26 cellular contexts compared by ENCODE assay signal in the genomic region with DNA sequence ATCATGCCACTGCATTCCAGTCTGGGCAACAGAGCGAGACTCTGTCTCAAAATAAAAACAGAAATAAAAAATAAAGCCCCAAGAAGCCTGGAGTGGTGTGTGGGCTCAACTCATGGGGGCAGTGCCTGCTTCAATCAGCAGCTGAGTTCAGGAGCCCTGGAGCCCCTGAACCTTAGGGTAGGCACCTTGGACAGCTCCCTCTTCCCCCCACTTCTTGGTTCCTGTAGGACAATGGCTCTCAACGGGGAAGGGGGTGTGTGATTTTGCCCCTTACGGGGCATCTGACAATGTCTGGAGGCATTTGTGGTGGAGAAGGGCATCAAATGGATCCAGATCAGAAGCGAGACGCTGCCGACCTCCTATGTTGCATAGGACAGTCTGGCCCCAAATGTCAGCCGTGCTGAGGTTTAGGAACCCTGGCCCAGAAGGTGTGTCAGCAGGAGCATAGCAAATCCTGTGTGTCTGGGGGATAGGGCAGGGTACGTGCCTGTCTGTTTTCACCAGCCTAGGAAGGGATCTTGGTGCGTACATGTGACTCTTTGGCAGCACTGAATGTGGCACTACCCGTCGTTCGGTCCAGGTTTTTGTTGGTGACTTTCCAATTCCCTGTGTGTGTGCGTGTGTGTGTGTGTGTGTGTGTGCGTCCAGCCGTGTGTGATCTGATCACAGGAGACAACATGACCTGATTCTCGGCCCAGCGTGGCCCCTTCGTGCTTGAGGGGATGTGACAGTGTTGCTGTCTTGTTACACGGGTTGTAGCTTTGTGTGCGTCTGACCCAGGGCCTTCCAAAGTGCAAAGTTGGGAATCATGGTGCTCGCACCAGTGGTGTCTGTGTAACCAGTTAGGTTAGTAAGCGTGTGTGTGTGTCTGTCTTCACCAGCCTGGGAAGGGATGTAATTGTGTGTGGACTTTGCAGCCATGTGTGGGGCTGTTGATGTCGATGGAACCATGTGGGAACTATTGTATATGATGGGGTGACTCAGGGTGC. TPM values are rescaled to one million over a fixed set of nuclear protein-coding genes. Genes with fewer than 3 reads are reported as not detected.
DNase-seq lines count a peak whose midpoint lies in the region; ATAC-seq, FAIRE-seq and TF ChIP-seq lines count a peak whose summit lies in the region.
"Had no signal": no experiment of that assay in that cellular context is flagged by ENCODE, and none has a peak within 500 bp of the region (broad histone marks: within the 10 kb centered on the region; RNA-seq: fewer than 3 reads in every experiment).

No MANE protein-coding gene starts in this region.

- no peak overlapping the region for H3K27ac ChIP-seq in HEK293 (ENCODE audit: extremely low read depth, low read depth, low read length)
- no peak overlapping the region for H3K27ac ChIP-seq in K562 (ENCODE audit: extremely low read depth, low read depth, low read length)
- no peak overlapping the region for H3K27ac ChIP-seq in neural progenitor cell
- H3K27ac ChIP-seq: brain microvascular endothelial cell, SK-N-MC, upper lobe of left lung had no signal

- TF ChIP-seq RAD21 in K562 (CRISPR knock-in tag; conservative IDR thresholded peaks at IDR 0.05 in 1 of 2, IDR thresholded peaks at IDR 0.05 in 1 of 2), result no peak

- H3K4me3 ChIP-seq in HEK293 (ENCODE audit: low read depth, low read length) (no peak overlapping the region), K562 (no peak overlapping the region), neural progenitor cell (no peak overlapping the region)
- H3K4me3 ChIP-seq: SK-N-MC, upper lobe of left lung had no signal

- H3K27me3 Mint-ChIP-seq in neural progenitor cell (ENCODE audit: insufficient read depth, low read depth), result peaks cover 6% of the 10 kb centered on the region

- no TSS peak for BruUV-seq in K562 (replicated peaks; lab: Mats Ljungman, UMichigan)

- intact Hi-C loops in K562 (cut with micrococcal nuclease), result no loop called here

- no peak overlapping the region for H2AFZ ChIP-seq in K562 (ENCODE audit: low read depth, low read length)
- H2AFZ ChIP-seq in neural progenitor cell (replicated peaks), result no peak overlapping the region

- TF ChIP-seq POLR2A in K562 (conservative IDR thresholded peaks at IDR 0.05) (no peak), GM18505 (IDR thresholded peaks at IDR 0.05; ENCODE audit: borderline replicate concordance, extremely low read depth, insufficient read depth, insufficient read length) (no peak)

- H3K79me2 ChIP-seq in K562 (ENCODE audit: control insufficient read depth, insufficient read depth, low read length), result no peaks in the 10 kb centered on the region
- no peaks in the 10 kb centered on the region for H3K79me2 ChIP-seq in neural progenitor cell (ENCODE audit: low read depth)

- H4K20me1 ChIP-seq in K562 (replicated peaks; ENCODE audit: control insufficient read depth, insufficient read depth, low read length) (peaks cover 6% of the 10 kb centered on the region; the same call in 1 of the 2 replicates), neural progenitor cell (ENCODE audit: low read depth) (peaks cover 15% of the 10 kb centered on the region)

- TF ChIP-seq CTCF in HEK293 (tag by site-specific recombination; IDR thresholded peaks at IDR 0.05), result no peak
- TF ChIP-seq CTCF in K562 (IDR thresholded peaks at IDR 0.05 in 2 of 3, conservative IDR thresholded peaks at IDR 0.05 in 1 of 3; ENCODE audit: insufficient read depth in 2 of 3, low read depth in 1 of 3, low read length in 3 of 3), result no peak
- no peak for TF ChIP-seq CTCF in neural progenitor cell (IDR thresholded peaks at IDR 0.05)

- H3K4me3 Mint-ChIP-seq in neural progenitor cell, result peak overlapping the region; percentile 4
- H3K4me3 Mint-ChIP-seq: activated B cell treated with CpG ODN at 0.5 μM for 24 hours; activated CD4-positive, alpha-beta memory T cell treated with anti-CD3 and anti-CD28 coated beads, Interleukin-2, amount 10 ng/mL, durations not matched to agents 7 days and 5 days; naive B cell; T-helper 2 cell treated with Interferon-gamma antibody and Interleukin-4, amounts not matched to agents 5 μg/mL and 100 μg/mL, for 36 hours had no signal

- FAIRE-seq in K562 (lab: Jason Lieb, UNC), result peak; percentile 32
- FAIRE-seq: HTR-8/SVneo had no signal

- DNase-seq in K562 (ENCODE audit: extremely low read depth in 1 of 4, low spot score in 3 of 4), result peak in 1 of 4 experiments; percentile 48
- DNase-seq in neural progenitor cell (ENCODE audit: low spot score), result peak; percentile 42
- DNase-seq in NCI-H524 treated with DMSO at 0.1 percent for 48 hours (lab: John Stamatoyannopoulos, UW), result no peak
- no peak for DNase-seq in NCI-H2107 treated with DMSO at 0.1 percent for 48 hours (lab: John Stamatoyannopoulos, UW; ENCODE audit: unreplicated experiment)
- DNase-seq: activated B cell treated with CpG ODN at 0.5 μM for 24 hours; activated CD4-positive, alpha-beta memory T cell treated with anti-CD3 and anti-CD28 coated beads, Interleukin-2, amount 10 ng/mL, durations not matched to agents 7 days and 5 days; activated gamma-delta T cell; activated T-cell treated with anti-CD3 and anti-CD28 coated beads for 4 hours; AML-193; brain microvascular endothelial cell; cortex of kidney; glutamatergic neuron; mesenchymal stem cell; naive B cell; NCI-H1105 treated with DMSO at 0.1 percent for 48 hours; NCI-H2081 treated with DMSO at 0.1 percent for 48 hours; RPMI8226; upper lobe of left lung had no signal

- H3K9ac ChIP-seq in K562 (ENCODE audit: insufficient read depth in 1 of 2, low read depth in 2 of 2, low read length in 2 of 2) (no peak overlapping the region), neural progenitor cell (no peak overlapping the region)

- CTCF ChIA-PET in HEK293 (lab: Yijun Ruan, JAX) (interaction anchor here (0.6 to 1.1 kb wide), 6 partner anchors 10 to 763 kb away, joined by 3 to 4 read pairs (median 3); no protein-coding TSS in a partner anchor), K562 (lab: Yijun Ruan, JAX; ENCODE audit: low intra/inter-chr PET ratio) (no interaction called here)

- TF ChIP-seq EP300 in K562 (IDR thresholded peaks at IDR 0.05; ENCODE audit: low read length), result no peak

- no peaks in the 10 kb centered on the region for H3F3A ChIP-seq in neural progenitor cell (ENCODE audit: low read depth)

- POLR2A ChIA-PET in HEK293 (lab: Yijun Ruan, JAX), result no interaction called here
- POLR2A ChIA-PET in K562 (lab: Yijun Ruan, JAX), result no interaction called here

- peaks cover 6% of the 10 kb centered on the region for H3K9me3 Mint-ChIP-seq in neural progenitor cell
- H3K9me3 Mint-ChIP-seq: activated CD4-positive, alpha-beta memory T cell treated with anti-CD3 and anti-CD28 coated beads, Interleukin-2, amount 10 ng/mL, durations not matched to agents 7 days and 5 days; T-helper 2 cell treated with Interferon-gamma antibody and Interleukin-4, amounts not matched to agents 5 μg/mL and 100 μg/mL, for 36 hours had no signal

- 7% methylated on average over 23 of the region's 23 CpGs for WGBS in K562 (ENCODE audit: insufficient coverage, low coverage, missing lambda C conversion rate)

- H3K27ac Mint-ChIP-seq in neural progenitor cell, result peak overlapping the region; percentile 36
- H3K27ac Mint-ChIP-seq: activated B cell treated with CpG ODN at 0.5 μM for 24 hours; activated CD4-positive, alpha-beta memory T cell treated with anti-CD3 and anti-CD28 coated beads, Interleukin-2, amount 10 ng/mL, durations not matched to agents 7 days and 5 days; T-helper 2 cell treated with Interferon-gamma antibody and Interleukin-4, amounts not matched to agents 5 μg/mL and 100 μg/mL, for 36 hours had no signal

- peaks cover 20 to 72% of the 10 kb centered on the region in 2 experiments; a peak in 4 of 5 replicates for H3K27me3 ChIP-seq in K562 (ENCODE audit: control insufficient read depth in 2 of 2, insufficient read depth in 2 of 2, low read length in 2 of 2)
- no peaks in the 10 kb centered on the region for H3K27me3 ChIP-seq in neural progenitor cell
- H3K27me3 ChIP-seq: brain microvascular endothelial cell, upper lobe of left lung had no signal

- ATAC-seq in K562 (no peak), GM18505 (IDR thresholded peaks at IDR 0.05; ENCODE audit: unreplicated experiment) (no peak)

- H3K9me3 ChIP-seq in HEK293 (ENCODE audit: control insufficient read depth, insufficient read depth, low read depth, low read length), result no peaks in the 10 kb centered on the region
- H3K9me3 ChIP-seq in K562 (replicated peaks; ENCODE audit: control insufficient read depth, insufficient read depth, low read depth, low read length), result no peaks in the 10 kb centered on the region; the same call in 1 of the 2 replicates
- no peaks in the 10 kb centered on the region for H3K9me3 ChIP-seq in neural progenitor cell (ENCODE audit: low read depth)
- H3K9me3 ChIP-seq: upper lobe of left lung had no signal

- H3K36me3 Mint-ChIP-seq in neural progenitor cell, result peaks cover 4% of the 10 kb centered on the region

- H3K4me1 Mint-ChIP-seq in neural progenitor cell, result peaks cover 20% of the 10 kb centered on the region

- no peaks in the 10 kb centered on the region for H3K9me1 ChIP-seq in K562 (ENCODE audit: control insufficient read depth, insufficient read depth, low read length)

- H3K4me1 ChIP-seq in HEK293 (ENCODE audit: control insufficient read depth, insufficient read depth, low read length) (no peaks in the 10 kb centered on the region; the same call in 1 of the 2 replicates), K562 (replicated peaks in 1 of 2; ENCODE audit: control insufficient read depth in 2 of 2, insufficient read depth in 2 of 2, low read length in 2 of 2) (peaks cover 0 to 17% of the 10 kb centered on the region in 2 experiments; a peak in 3 of 5 replicates), neural progenitor cell (no peaks in the 10 kb centered on the region)
- H3K4me1 ChIP-seq: upper lobe of left lung had no signal

- no peak overlapping the region for H3K4me2 ChIP-seq in K562 (ENCODE audit: insufficient read depth, low read length)
- no peak overlapping the region for H3K4me2 ChIP-seq in neural progenitor cell

- no peaks in the 10 kb centered on the region for H3K36me3 ChIP-seq in HEK293 (ENCODE audit: control insufficient read depth in 2 of 2, insufficient read depth in 1 of 2, low read length in 2 of 2)
- H3K36me3 ChIP-seq in K562 (ENCODE audit: control insufficient read depth, insufficient read depth, low read length), result no peaks in the 10 kb centered on the region
- H3K36me3 ChIP-seq in neural progenitor cell, result no peaks in the 10 kb centered on the region
- H3K36me3 ChIP-seq: brain microvascular endothelial cell, upper lobe of left lung had no signal

- in situ Hi-C loops in K562 (cut with MboI), result no loop called here

RNA-seq across cellular contexts. Expression of a gene that starts 7.5 kb away (rescaled TPM):
- 0.12 and 0.16 TPM in 2 replicates for total RNA-seq in K562 (2011; cell fraction: chromatin; rRNA removed; ENCODE audit: low replicate concordance)
- total RNA-seq in K562 (2011; cell fraction: nucleolus; rRNA removed), result not detected in 2 replicates
- total RNA-seq in K562 (2011; cell fraction: nucleoplasm; rRNA removed), result 0.29 TPM in 1 of 2 replicates, not detected in the other
- total RNA-seq in K562 (2014; rRNA removed) (0.12 and 0.14 TPM in 2 replicates), K562 (2014; rRNA removed; fragmentation: Illumina TruSeq; extraction: Trizol) (0.11 TPM in 1 of 2 replicates, not detected in the other), K562 (2015; rRNA removed; fragmentation: Illumina TruSeq; extraction: Trizol) (0.04 and 0.07 TPM in 2 replicates), K562 (2021) (0.22 and 0.27 TPM in 2 replicates), neural progenitor cell (ENCODE audit: low replicate concordance) (5.4 and 15.8 TPM in 2 replicates)
- polyA plus RNA-seq in K562 (2011; rRNA removed) (0.14 TPM in 2 replicates), K562 (2014; fragmentation: Illumina TruSeq; extraction: Trizol) (0.14 and 0.15 TPM in 2 replicates), K562 (2014; fragmentation: Nextera tagmentation; extraction: Ambion mirVana) (not detected), K562 (2014; rRNA removed) (0.03 and 0.18 TPM in 2 replicates)
- polyA plus RNA-seq in K562 (2011; cell fraction: cytosol; rRNA removed), result 0.24 and 0.34 TPM in 2 replicates
- polyA plus RNA-seq in K562 (2011; cell fraction: nucleus; rRNA removed), result 0.14 TPM in 2 replicates
- polyA plus RNA-seq in K562 (2012), result 0.19 and 0.23 TPM in 2 replicates
- polyA minus RNA-seq in K562 (2011; rRNA and poly(A)+ RNA removed), result not detected in 2 replicates
- polyA minus RNA-seq in K562 (2011; cell fraction: cytosol; rRNA and poly(A)+ RNA removed), result not detected in 2 replicates
- not detected in 2 replicates for polyA minus RNA-seq in K562 (2011; cell fraction: nucleus; rRNA and poly(A)+ RNA removed)
- total RNA-seq: activated B cell treated with CpG ODN at 0.5 μM for 24 hours, LHCN-M2, NCI-H460, pulmonary artery endothelial cell had no signal

RNA-seq across cellular contexts. Expression of a gene that starts 23.0 kb away (rescaled TPM):
- total RNA-seq in K562 (2011; cell fraction: chromatin; rRNA removed; ENCODE audit: low replicate concordance), result 5.1 and 9.1 TPM in 2 replicates
- total RNA-seq in K562 (2011; cell fraction: nucleolus; rRNA removed), result 3.4 and 5.2 TPM in 2 replicates
- 5.9 and 9.6 TPM in 2 replicates for total RNA-seq in K562 (2011; cell fraction: nucleoplasm; rRNA removed)
- total RNA-seq in K562 (2014; rRNA removed), result 2.0 and 2.1 TPM in 2 replicates
- total RNA-seq in K562 (2014; rRNA removed; fragmentation: Illumina TruSeq; extraction: Trizol), result 1.9 and 2.3 TPM in 2 replicates
- total RNA-seq in K562 (2015; rRNA removed; fragmentation: Illumina TruSeq; extraction: Trizol), result 2.2 and 2.5 TPM in 2 replicates
- total RNA-seq in K562 (2021), result 7.6 and 7.7 TPM in 2 replicates
- 4.7 and 7.0 TPM in 2 replicates for polyA plus RNA-seq in K562 (2011; rRNA removed)
- 4.2 and 5.6 TPM in 2 replicates for polyA plus RNA-seq in K562 (2011; cell fraction: cytosol; rRNA removed)
- polyA plus RNA-seq in K562 (2011; cell fraction: nucleus; rRNA removed), result 19.3 and 20.2 TPM in 2 replicates
- 6.7 and 8.5 TPM in 2 replicates for polyA plus RNA-seq in K562 (2012)
- 6.8 and 7.6 TPM in 2 replicates for polyA plus RNA-seq in K562 (2014; fragmentation: Illumina TruSeq; extraction: Trizol)
- polyA plus RNA-seq in K562 (2014; fragmentation: Nextera tagmentation; extraction: Ambion mirVana), result 1 to 10 TPM; 1.1 TPM
- polyA plus RNA-seq in K562 (2014; rRNA removed), result 5.3 and 5.4 TPM in 2 replicates
- 1.2 and 1.3 TPM in 2 replicates for polyA minus RNA-seq in K562 (2011; rRNA and poly(A)+ RNA removed)
- polyA minus RNA-seq in K562 (2011; cell fraction: cytosol; rRNA and poly(A)+ RNA removed), result 0.67 and 1.8 TPM in 2 replicates
- polyA minus RNA-seq in K562 (2011; cell fraction: nucleus; rRNA and poly(A)+ RNA removed), result 1.5 and 1.9 TPM in 2 replicates
- total RNA-seq in neural progenitor cell (ENCODE audit: low replicate concordance), result 2.7 and 6.0 TPM in 2 replicates

RNA-seq across cellular contexts. Expression of a gene that starts 47.2 kb away (rescaled TPM):
- total RNA-seq in K562 (2011; cell fraction: chromatin; rRNA removed; ENCODE audit: low replicate concordance), result 39.2 and 48.5 TPM in 2 replicates
- 47.0 and 50.3 TPM in 2 replicates for total RNA-seq in K562 (2011; cell fraction: nucleolus; rRNA removed)
- 47.5 and 61.6 TPM in 2 replicates for total RNA-seq in K562 (2011; cell fraction: nucleoplasm; rRNA removed)
- total RNA-seq in K562 (2014; rRNA removed), result 143 and 161 TPM in 2 replicates
- 29.8 and 54.2 TPM in 2 replicates for total RNA-seq in K562 (2014; rRNA removed; fragmentation: Illumina TruSeq; extraction: Trizol)
- total RNA-seq in K562 (2015; rRNA removed; fragmentation: Illumina TruSeq; extraction: Trizol), result 129 and 131 TPM in 2 replicates
- 130 and 142 TPM in 2 replicates for total RNA-seq in K562 (2021)
- polyA plus RNA-seq in K562 (2011; rRNA removed), result 96.1 and 130 TPM in 2 replicates
- 169 and 204 TPM in 2 replicates for polyA plus RNA-seq in K562 (2011; cell fraction: cytosol; rRNA removed)
- 70.0 and 71.8 TPM in 2 replicates for polyA plus RNA-seq in K562 (2011; cell fraction: nucleus; rRNA removed)
- polyA plus RNA-seq in K562 (2012), result 188 and 234 TPM in 2 replicates
- polyA plus RNA-seq in K562 (2014; fragmentation: Illumina TruSeq; extraction: Trizol), result 56.3 and 136 TPM in 2 replicates
- 10 to 100 TPM; 18.1 to 50.3 TPM for polyA plus RNA-seq in K562 (2014; fragmentation: Nextera tagmentation; extraction: Ambion mirVana)
- 112 and 123 TPM in 2 replicates for polyA plus RNA-seq in K562 (2014; rRNA removed)
- 45.2 and 56.4 TPM in 2 replicates for polyA minus RNA-seq in K562 (2011; rRNA and poly(A)+ RNA removed)
- 66.9 and 70.1 TPM in 2 replicates for polyA minus RNA-seq in K562 (2011; cell fraction: cytosol; rRNA and poly(A)+ RNA removed)
- 15.1 and 25.2 TPM in 2 replicates for polyA minus RNA-seq in K562 (2011; cell fraction: nucleus; rRNA and poly(A)+ RNA removed)
- total RNA-seq in neural progenitor cell (ENCODE audit: low replicate concordance), result 27.0 and 38.9 TPM in 2 replicates

RNA-seq across cellular contexts. Expression of a gene that starts 49.8 kb away (rescaled TPM):
- not detected in 2 replicates for total RNA-seq in K562 (2011; cell fraction: chromatin; rRNA removed; ENCODE audit: low replicate concordance)
- not detected in 2 replicates for total RNA-seq in K562 (2011; cell fraction: nucleolus; rRNA removed)
- not detected in 2 replicates for total RNA-seq in K562 (2011; cell fraction: nucleoplasm; rRNA removed)
- total RNA-seq in K562 (2014; rRNA removed), result not detected in 2 replicates
- 0.51 and 0.62 TPM in 2 replicates for total RNA-seq in K562 (2014; rRNA removed; fragmentation: Illumina TruSeq; extraction: Trizol)
- 0.98 and 1.6 TPM in 2 replicates for total RNA-seq in K562 (2015; rRNA removed; fragmentation: Illumina TruSeq; extraction: Trizol)
- total RNA-seq in K562 (2021), result 2.2 and 4.0 TPM in 2 replicates
- 0.45 and 0.76 TPM in 2 replicates for polyA plus RNA-seq in K562 (2011; rRNA removed)
- polyA plus RNA-seq in K562 (2011; cell fraction: cytosol; rRNA removed), result 0.70 TPM in 1 of 2 replicates, not detected in the other
- 2.1 and 2.8 TPM in 2 replicates for polyA plus RNA-seq in K562 (2011; cell fraction: nucleus; rRNA removed)
- 2.6 and 2.7 TPM in 2 replicates for polyA plus RNA-seq in K562 (2012)
- polyA plus RNA-seq in K562 (2014; fragmentation: Illumina TruSeq; extraction: Trizol), result not detected in 2 replicates
- polyA plus RNA-seq in K562 (2014; fragmentation: Nextera tagmentation; extraction: Ambion mirVana), result 1 to 10 TPM in 1 of 2 experiments, under 1 TPM in 1; 0.84 to 2.0 TPM
- not detected in 2 replicates for polyA plus RNA-seq in K562 (2014; rRNA removed)
- polyA minus RNA-seq in K562 (2011; rRNA and poly(A)+ RNA removed), result not detected in 2 replicates
- polyA minus RNA-seq in K562 (2011; cell fraction: cytosol; rRNA and poly(A)+ RNA removed), result not detected in 2 replicates
- not detected in 2 replicates for polyA minus RNA-seq in K562 (2011; cell fraction: nucleus; rRNA and poly(A)+ RNA removed)
- not detected in 2 replicates for total RNA-seq in neural progenitor cell (ENCODE audit: low replicate concordance)
- total RNA-seq: LHCN-M2, pulmonary artery endothelial cell had no signal

RNA-seq across cellular contexts. Expression of a gene that starts 53.5 kb away (rescaled TPM):
- total RNA-seq in K562 (2011; cell fraction: chromatin; rRNA removed; ENCODE audit: low replicate concordance), result not detected in 2 replicates
- 1.5 TPM in 1 of 2 replicates, not detected in the other for total RNA-seq in K562 (2011; cell fraction: nucleolus; rRNA removed)
- 0.81 TPM in 1 of 2 replicates, not detected in the other for total RNA-seq in K562 (2011; cell fraction: nucleoplasm; rRNA removed)
- total RNA-seq in K562 (2014; rRNA removed), result not detected in 2 replicates
- total RNA-seq in K562 (2014; rRNA removed; fragmentation: Illumina TruSeq; extraction: Trizol), result not detected in 2 replicates
- total RNA-seq in K562 (2015; rRNA removed; fragmentation: Illumina TruSeq; extraction: Trizol), result 0.34 and 0.62 TPM in 2 replicates
- total RNA-seq in K562 (2021), result 0.47 and 0.51 TPM in 2 replicates
- 0.33 and 0.46 TPM in 2 replicates for polyA plus RNA-seq in K562 (2011; rRNA removed)
- 0.59 and 1.3 TPM in 2 replicates for polyA plus RNA-seq in K562 (2011; cell fraction: cytosol; rRNA removed)
- polyA plus RNA-seq in K562 (2011; cell fraction: nucleus; rRNA removed), result 0.39 and 0.64 TPM in 2 replicates
- 1.7 and 1.8 TPM in 2 replicates for polyA plus RNA-seq in K562 (2012)
- 0.30 and 0.57 TPM in 2 replicates for polyA plus RNA-seq in K562 (2014; fragmentation: Illumina TruSeq; extraction: Trizol)
- under 1 TPM; 0.67 to 0.70 TPM for polyA plus RNA-seq in K562 (2014; fragmentation: Nextera tagmentation; extraction: Ambion mirVana)
- 0.44 and 1.5 TPM in 2 replicates for polyA plus RNA-seq in K562 (2014; rRNA removed)
- polyA minus RNA-seq in K562 (2011; rRNA and poly(A)+ RNA removed), result 0.25 TPM in 1 of 2 replicates, not detected in the other
- polyA minus RNA-seq in K562 (2011; cell fraction: cytosol; rRNA and poly(A)+ RNA removed), result not detected in 2 replicates
- polyA minus RNA-seq in K562 (2011; cell fraction: nucleus; rRNA and poly(A)+ RNA removed), result not detected in 2 replicates
- not detected in 2 replicates for total RNA-seq in neural progenitor cell (ENCODE audit: low replicate concordance)
- total RNA-seq: LHCN-M2, NCI-H460, pulmonary artery endothelial cell had no signal
